26 cellular contexts compared by ENCODE assay signal in genomic region chr2:15814946-15815345, GRCh38.
A peak's percentile ranks its signal among the peaks of the same experiment; 100 is the strongest.
DNase-seq lines count a peak whose midpoint lies in the region; ATAC-seq and TF ChIP-seq lines count a peak whose summit lies in the region.
"Had no signal": no experiment of that assay in that cellular context is flagged by ENCODE, and none has a peak within 500 bp of the region (broad histone marks: within the 10 kb centered on the region; RNA-seq: fewer than 3 reads in every experiment).

No MANE protein-coding gene starts in this region.

- no peaks in the 10 kb centered on the region for H3K27me3 ChIP-seq in cardiac muscle cell
- peaks cover 2% of the 10 kb centered on the region for H3K27me3 ChIP-seq in parathyroid adenoma (ENCODE audit: control insufficient read depth, insufficient read depth, low read length)
- H3K27me3 ChIP-seq in testis, result no peaks in the 10 kb centered on the region
- H3K27me3 ChIP-seq: BLaER1, MG63 had no signal

- H3K27ac ChIP-seq in cardiac muscle cell, result peak overlapping the region; percentile 7
- H3K27ac ChIP-seq in parathyroid adenoma, result no peak overlapping the region
- H3K27ac ChIP-seq in testis, result no peak overlapping the region
- H3K27ac ChIP-seq: 22Rv1, BLaER1, HL-60, PC-9 had no signal

- H3K4me2 ChIP-seq in parathyroid adenoma (ENCODE audit: low read length), result no peak overlapping the region
- H3K4me2 ChIP-seq: BLaER1, PC-9 had no signal

- intact Hi-C loops in cardiac septum (cut with DNase I) (no loop called here), testis (cut with DNase I; ENCODE audit: low total_unique reads) (no loop called here)

- H3K79me2 ChIP-seq in parathyroid adenoma, result no peaks in the 10 kb centered on the region

- no peaks in the 10 kb centered on the region for H3K4me1 Mint-ChIP-seq in activated naive CD8-positive, alpha-beta T cell treated with anti-CD3 and anti-CD28 coated beads, Interleukin-2, amount 50 U/mL, for 24 hours

- H3K27me3 Mint-ChIP-seq in activated naive CD8-positive, alpha-beta T cell treated with anti-CD3 and anti-CD28 coated beads, Interleukin-2, amount 50 U/mL, for 24 hours, result peaks cover 26% of the 10 kb centered on the region

- no peaks in the 10 kb centered on the region for H3K36me3 Mint-ChIP-seq in activated naive CD8-positive, alpha-beta T cell treated with anti-CD3 and anti-CD28 coated beads, Interleukin-2, amount 50 U/mL, for 24 hours (ENCODE audit: low read depth)

- ATAC-seq in HG03442 (IDR thresholded peaks at IDR 0.05; ENCODE audit: unreplicated experiment), result no peak
- ATAC-seq in activated naive CD8-positive, alpha-beta T cell treated with anti-CD3 and anti-CD28 coated beads, Interleukin-2, amount 50 U/mL, for 24 hours, result no peak
- ATAC-seq: HepG2, K562 had no signal

- H3K4me1 ChIP-seq in cardiac muscle cell (ENCODE audit: low read depth) (peaks cover 38% of the 10 kb centered on the region), parathyroid adenoma (peaks cover 7% of the 10 kb centered on the region), testis (peaks cover 23% of the 10 kb centered on the region)
- H3K4me1 ChIP-seq: BLaER1 had no signal

- no peak overlapping the region for H3K4me3 Mint-ChIP-seq in activated naive CD8-positive, alpha-beta T cell treated with anti-CD3 and anti-CD28 coated beads, Interleukin-2, amount 50 U/mL, for 24 hours
- H3K4me3 Mint-ChIP-seq: CD4-positive, alpha-beta T cell had no signal

- H3K9me3 Mint-ChIP-seq in activated naive CD8-positive, alpha-beta T cell treated with anti-CD3 and anti-CD28 coated beads, Interleukin-2, amount 50 U/mL, for 24 hours, result no peaks in the 10 kb centered on the region
- H3K9me3 Mint-ChIP-seq: CD4-positive, alpha-beta T cell had no signal

- TF ChIP-seq CTCF in cardiac muscle cell (IDR thresholded peaks at IDR 0.05; ENCODE audit: low read depth, low read length) (no peak), parathyroid adenoma (IDR thresholded peaks at IDR 0.05) (no peak), testis (IDR thresholded peaks at IDR 0.05) (no peak)

- no peaks in the 10 kb centered on the region for H3K9me3 ChIP-seq in cardiac muscle cell (ENCODE audit: low read depth)
- H3K9me3 ChIP-seq in parathyroid adenoma (ENCODE audit: control insufficient read depth, low read length), result no peaks in the 10 kb centered on the region
- no peaks in the 10 kb centered on the region for H3K9me3 ChIP-seq in testis
- H3K9me3 ChIP-seq: BLaER1, MG63 had no signal

- TF ChIP-seq POLR2A in testis (IDR thresholded peaks at IDR 0.05), result no peak

- no peak overlapping the region for H3K27ac Mint-ChIP-seq in activated naive CD8-positive, alpha-beta T cell treated with anti-CD3 and anti-CD28 coated beads, Interleukin-2, amount 50 U/mL, for 24 hours
- H3K27ac Mint-ChIP-seq: CD4-positive, alpha-beta T cell had no signal

- no peak for DNase-seq in cardiac muscle cell (ENCODE audit: low read depth in 1 of 2, low spot score in 1 of 2)
- DNase-seq in cardiac septum (ENCODE audit: low spot score), result no peak
- DNase-seq in middle frontal gyrus (ENCODE audit: extremely low spot score, low spot score), result peak; percentile 3
- no peak for DNase-seq in NCI-H146 treated with DMSO at 0.1 percent for 48 hours (lab: John Stamatoyannopoulos, UW; ENCODE audit: unreplicated experiment)
- DNase-seq in testis, result no peak
- no peak for DNase-seq in activated naive CD8-positive, alpha-beta T cell treated with anti-CD3 and anti-CD28 coated beads, Interleukin-2, amount 50 U/mL, for 24 hours
- DNase-seq: CD4-positive, alpha-beta T cell; COR-L47; DMS79 treated with DMSO at 0.1 percent for 48 hours; H7; MG63; NCI-H1092; NCI-H1436; NCI-H1930; NCI-H2227 treated with DMSO at 0.1 percent for 48 hours; NCI-H510A; PC-9; RPMI8226; SHP77 had no signal

- WGBS in testis, 2 donors, result 58 to 72% methylated on average over 6 of the region's 6 CpGs

- no peaks in the 10 kb centered on the region for H3K36me3 ChIP-seq in cardiac muscle cell
- H3K36me3 ChIP-seq in parathyroid adenoma (ENCODE audit: control insufficient read depth, insufficient read depth, low read length), result no peaks in the 10 kb centered on the region
- H3K36me3 ChIP-seq in testis (ENCODE audit: low read depth, missing control alignments), result no peaks in the 10 kb centered on the region
- H3K36me3 ChIP-seq: BLaER1, MG63 had no signal

- H2AFZ ChIP-seq in parathyroid adenoma, result peak overlapping the region; percentile 89
- H2AFZ ChIP-seq: PC-9 had no signal

- H3K4me3 ChIP-seq in cardiac muscle cell, result no peak overlapping the region
- H3K4me3 ChIP-seq in parathyroid adenoma (ENCODE audit: low read depth, low read length), result no peak overlapping the region
- no peak overlapping the region for H3K4me3 ChIP-seq in testis
- H3K4me3 ChIP-seq: BLaER1, K562, MG63, PC-9 had no signal

- no peak overlapping the region for H3K9ac ChIP-seq in parathyroid adenoma
- H3K9ac ChIP-seq: BLaER1 had no signal
